In the genomic region with DNA sequence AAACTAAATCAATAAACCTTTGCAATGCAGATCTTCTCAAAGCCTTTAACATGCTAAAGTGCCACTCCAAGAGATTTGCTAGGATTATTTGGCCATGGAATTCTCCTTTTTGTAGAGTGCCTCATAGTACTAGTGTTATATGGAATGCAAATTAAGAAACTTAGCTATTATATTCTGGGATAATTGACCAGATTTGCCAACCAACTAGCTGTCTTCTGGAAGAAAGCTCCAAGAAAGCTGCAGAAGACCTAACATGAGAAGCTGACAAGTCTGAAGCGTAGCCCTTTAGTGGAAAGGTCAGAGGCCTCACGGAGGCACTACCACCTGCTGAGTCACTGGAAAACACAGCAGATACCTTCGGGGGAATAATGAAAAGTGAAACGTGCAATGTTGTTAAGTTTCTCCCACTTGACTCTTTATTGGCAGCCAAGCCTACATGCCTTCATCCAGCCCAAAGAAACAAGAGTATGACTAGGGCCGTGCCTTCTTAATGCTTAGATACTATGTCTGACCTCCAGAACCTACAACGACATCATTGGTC, we compare ENCODE assay signal across 26 cellular contexts.
"Had no signal": no experiment of that assay in that cellular context is flagged by ENCODE, and none has a peak within 500 bp of the region (broad histone marks: within the 10 kb centered on the region; RNA-seq: fewer than 3 reads in every experiment).

No MANE protein-coding gene starts in this region.

- H3K27me3 ChIP-seq: adrenal gland, body of pancreas, colonic mucosa, gastrocnemius medialis, hepatocyte, right lobe of liver, stomach, thyroid gland, upper lobe of left lung, vagina had no signal

- H3K9me3 Mint-ChIP-seq: activated B cell treated with CpG ODN at 0.5 μM for 24 hours; activated CD4-positive, alpha-beta T cell treated with anti-CD3 and anti-CD28 coated beads, Interleukin-2, amount 10 ng/mL, durations not matched to agents 7 days and 5 days; activated CD8-positive, alpha-beta T cell treated with anti-CD3 and anti-CD28 coated beads for 36 hours; activated naive CD4-positive, alpha-beta T cell treated with anti-CD3 and anti-CD28 coated beads, Interleukin-2, amount 50 U/mL, for 72 hours; activated T-cell treated with anti-CD3 and anti-CD28 coated beads, Interleukin-2, amount 50 U/mL, for 4 hours; nephron; stimulated activated effector memory CD8-positive, alpha-beta T cell treated with anti-CD3 and anti-CD28 coated beads, Interleukin-12 subunit alpha, Interleukin-12 subunit beta, amount 100 ng/mL, for 72 hours; T-helper 2 cell treated with Interferon-gamma antibody and Interleukin-4, amounts not matched to agents 5 μg/mL and 100 μg/mL, for 36 hours had no signal

- H3K4me1 ChIP-seq: colonic mucosa had no signal

- DNase-seq: activated B cell treated with CpG ODN at 0.5 μM for 24 hours; activated CD4-positive, alpha-beta T cell treated with anti-CD3 and anti-CD28 coated beads, Interleukin-2, amount 10 ng/mL, durations not matched to agents 7 days and 5 days; activated CD8-positive, alpha-beta T cell treated with anti-CD3 and anti-CD28 coated beads for 36 hours; activated naive CD4-positive, alpha-beta T cell; activated T-cell treated with anti-CD3 and anti-CD28 coated beads, Interleukin-2, amount 50 U/mL, for 4 hours; adrenal gland; aorta; body of pancreas; colonic mucosa; effector CD8-positive, alpha-beta T cell; gastrocnemius medialis; glutamatergic neuron; left cardiac atrium; left ventricle myocardium superior; posterior cingulate gyrus; right lobe of liver; stimulated activated CD4-positive, alpha-beta T cell treated with anti-CD3 and anti-CD28 coated beads, Interleukin-4, amount 100 ng/mL, for 1 hour; stomach; thyroid gland; upper lobe of left lung had no signal

- H3K36me3 Mint-ChIP-seq: activated naive CD4-positive, alpha-beta T cell treated with anti-CD3 and anti-CD28 coated beads, Interleukin-2, amount 50 U/mL, for 72 hours; stimulated activated effector memory CD8-positive, alpha-beta T cell treated with anti-CD3 and anti-CD28 coated beads, Interleukin-12 subunit alpha, Interleukin-12 subunit beta, amount 100 ng/mL, for 72 hours had no signal

- H3K27me3 Mint-ChIP-seq: activated B cell treated with CpG ODN at 0.5 μM for 24 hours; activated CD8-positive, alpha-beta T cell treated with anti-CD3 and anti-CD28 coated beads for 36 hours had no signal

- H3K27ac ChIP-seq: body of pancreas, colonic mucosa, gastrocnemius medialis, hepatocyte, right lobe of liver, stomach, thyroid gland, upper lobe of left lung had no signal

- H3K79me2 ChIP-seq: hepatocyte had no signal

- H2AFZ ChIP-seq: hepatocyte had no signal

- ATAC-seq: activated CD8-positive, alpha-beta T cell treated with anti-CD3 and anti-CD28 coated beads for 36 hours; activated naive CD4-positive, alpha-beta T cell treated with anti-CD3 and anti-CD28 coated beads, Interleukin-2, amount 50 U/mL, for 72 hours; activated T-cell treated with anti-CD3 and anti-CD28 coated beads, Interleukin-2, amount 50 U/mL, for 4 hours; body of pancreas; gastrocnemius medialis; left cardiac atrium; left ventricle myocardium superior; right lobe of liver; stimulated activated effector memory CD8-positive, alpha-beta T cell treated with anti-CD3 and anti-CD28 coated beads, Interleukin-12 subunit alpha, Interleukin-12 subunit beta, amount 100 ng/mL, for 72 hours had no signal

- H3K27ac Mint-ChIP-seq: activated B cell treated with CpG ODN at 0.5 μM for 24 hours; activated CD4-positive, alpha-beta T cell treated with anti-CD3 and anti-CD28 coated beads, Interleukin-2, amount 10 ng/mL, durations not matched to agents 7 days and 5 days; activated CD8-positive, alpha-beta T cell treated with anti-CD3 and anti-CD28 coated beads for 36 hours; activated naive CD4-positive, alpha-beta T cell treated with anti-CD3 and anti-CD28 coated beads, Interleukin-2, amount 50 U/mL, for 72 hours; stimulated activated effector memory CD8-positive, alpha-beta T cell treated with anti-CD3 and anti-CD28 coated beads, Interleukin-12 subunit alpha, Interleukin-12 subunit beta, amount 100 ng/mL, for 72 hours; T-helper 2 cell treated with Interferon-gamma antibody and Interleukin-4, amounts not matched to agents 5 μg/mL and 100 μg/mL, for 36 hours had no signal

- H3K9me3 ChIP-seq: adrenal gland, body of pancreas, colonic mucosa, gastrocnemius medialis, right lobe of liver, stomach, thyroid gland, upper lobe of left lung, vagina had no signal

- H3K4me2 ChIP-seq: hepatocyte had no signal

- H3K4me3 Mint-ChIP-seq: activated B cell treated with CpG ODN at 0.5 μM for 24 hours; activated CD4-positive, alpha-beta T cell treated with anti-CD3 and anti-CD28 coated beads, Interleukin-2, amount 10 ng/mL, durations not matched to agents 7 days and 5 days; activated CD8-positive, alpha-beta T cell treated with anti-CD3 and anti-CD28 coated beads for 36 hours; activated T-cell treated with anti-CD3 and anti-CD28 coated beads, Interleukin-2, amount 50 U/mL, for 4 hours; nephron; stimulated activated effector memory CD8-positive, alpha-beta T cell treated with anti-CD3 and anti-CD28 coated beads, Interleukin-12 subunit alpha, Interleukin-12 subunit beta, amount 100 ng/mL, for 72 hours; T-helper 2 cell treated with Interferon-gamma antibody and Interleukin-4, amounts not matched to agents 5 μg/mL and 100 μg/mL, for 36 hours had no signal

- H3K36me3 ChIP-seq: adrenal gland, colonic mucosa, gastrocnemius medialis, right lobe of liver, stomach, thyroid gland, upper lobe of left lung, vagina had no signal

- H3K4me3 ChIP-seq: adrenal gland, body of pancreas, colonic mucosa, gastrocnemius medialis, hepatocyte, right lobe of liver, stomach, thyroid gland, upper lobe of left lung, vagina had no signal
